21 cellular contexts compared by ENCODE assay signal in genomic region chr2:134682726-134683125, GRCh38. TPM values are rescaled to one million over a fixed set of nuclear protein-coding genes. Genes with fewer than 3 reads are reported as not detected.
DNase-seq lines count a peak whose midpoint lies in the region; ATAC-seq and TF ChIP-seq lines count a peak whose summit lies in the region.
"Had no signal": no experiment of that assay in that cellular context is flagged by ENCODE, and none has a peak within 500 bp of the region (broad histone marks: within the 10 kb centered on the region; RNA-seq: fewer than 3 reads in every experiment).

No MANE protein-coding gene starts in this region.

- no peaks in the 10 kb centered on the region for H3K27me3 ChIP-seq in OCI-LY3 (ENCODE audit: low read depth, low read length)
- H3K27me3 ChIP-seq in left lung = no peaks in the 10 kb centered on the region
- H3K27me3 ChIP-seq in upper lobe of left lung = no peaks in the 10 kb centered on the region
- H3K27me3 ChIP-seq: Peyer's patch had no signal

- H3K27ac ChIP-seq in OCI-LY3 (ENCODE audit: low read length) (peak overlapping the region; percentile 68; the same call in 1 of the 2 replicates), left lung (no peak overlapping the region), upper lobe of left lung (peak overlapping the region in 1 of 4 donors; percentile 5)
- H3K27ac ChIP-seq: C4-2B, KMS-11, Peyer's patch had no signal

- H3K9me3 ChIP-seq in OCI-LY3 (ENCODE audit: insufficient read depth, low read length) (no peaks in the 10 kb centered on the region), left lung (no peaks in the 10 kb centered on the region), upper lobe of left lung (no peaks in the 10 kb centered on the region)
- H3K9me3 ChIP-seq: Peyer's patch had no signal

- peaks cover 41% of the 10 kb centered on the region for H3K4me1 ChIP-seq in OCI-LY3 (ENCODE audit: low read length)
- H3K4me1 ChIP-seq in left lung = peaks cover 4 to 10% of the 10 kb centered on the region in 2 donors
- H3K4me1 ChIP-seq in upper lobe of left lung = peaks cover 3 to 8% (median 7%) of the 10 kb centered on the region in 4 donors

- 26 to 36% methylated on average over 3 of the region's 3 CpGs for WGBS in upper lobe of left lung, 2 donors

- intact Hi-C loops in left lung (cut with DNase I) = no loop called here

- no peak for TF ChIP-seq EP300 in upper lobe of left lung (IDR thresholded peaks at IDR 0.05)

- no peak overlapping the region; the same call in 1 of the 2 replicates for H3K4me2 ChIP-seq in OCI-LY3 (ENCODE audit: low read length)
- H3K4me2 ChIP-seq: KMS-11 had no signal

- H3K9ac ChIP-seq in OCI-LY3 (ENCODE audit: low read length) = no peak overlapping the region
- H3K9ac ChIP-seq: KMS-11 had no signal

- H3K36me3 ChIP-seq in OCI-LY3 (replicated peaks; ENCODE audit: low read depth, low read length) (no peaks in the 10 kb centered on the region), left lung (no peaks in the 10 kb centered on the region), upper lobe of left lung (no peaks in the 10 kb centered on the region)
- H3K36me3 ChIP-seq: Peyer's patch had no signal

- H3K79me2 ChIP-seq in OCI-LY3 (ENCODE audit: low read length) = peaks cover 93% of the 10 kb centered on the region

- H3K4me3 ChIP-seq in OCI-LY3 (ENCODE audit: low read length) (no peak overlapping the region), cardiac fibroblast (replicated peaks in 1 of 2; ENCODE audit: low read depth in 2 of 2, low read length in 2 of 2) (no peak overlapping the region), left lung (no peak overlapping the region), upper lobe of left lung (no peak overlapping the region)
- H3K4me3 ChIP-seq: Peyer's patch had no signal

- DNase-seq in Daoy (ENCODE audit: low read depth) (peak; percentile 33), cardiac fibroblast (ENCODE audit: low read depth in 2 of 2) (peak; percentile 24 to 27), left lung (no peak), upper lobe of left lung (no peak), AG08396 (ENCODE audit: low spot score) (no peak)
- DNase-seq in stimulated activated CD4-positive, alpha-beta T cell treated with anti-CD3 and anti-CD28 coated beads, Interleukin-4, amount 100 ng/mL, for 24 hours = no peak
- no peak for DNase-seq in stimulated activated CD4-positive, alpha-beta T cell treated with anti-CD3 and anti-CD28 coated beads, Interleukin-12 subunit alpha, Interleukin-12 subunit beta, amount 100 ng/mL, for 4 hours
- DNase-seq: DMS 273 treated with DMSO at 0.1 percent for 48 hours, GF-D8, GOT3, NCI-H1048, NCI-H1436 treated with DMSO at 0.1 percent for 48 hours, NCI-H2081, NCI-H510A treated with DMSO at 0.1 percent for 48 hours, Peyer's patch, Right ventricle myocardium superior had no signal

- ATAC-seq in left lung (peak; percentile 23), upper lobe of left lung (ENCODE audit: low FRiP score in 2 of 2) (no peak)

- H2AFZ ChIP-seq in OCI-LY3 (ENCODE audit: low read depth, low read length) = no peak overlapping the region

- TF ChIP-seq CTCF in OCI-LY3 (IDR thresholded peaks at IDR 0.05; ENCODE audit: low read depth, low read length) = no peak
- no peak for TF ChIP-seq CTCF in cardiac fibroblast (IDR thresholded peaks at IDR 0.05; ENCODE audit: low read depth, low read length)
- no peak for TF ChIP-seq CTCF in left lung (IDR thresholded peaks at IDR 0.05)
- TF ChIP-seq CTCF in upper lobe of left lung (IDR thresholded peaks at IDR 0.05) = no peak

- peaks cover 52% of the 10 kb centered on the region for H4K20me1 ChIP-seq in OCI-LY3 (ENCODE audit: insufficient read depth, low read length)

- no peak for TF ChIP-seq POLR2A in upper lobe of left lung (IDR thresholded peaks at IDR 0.05)

RNA-seq across cellular contexts. Expression of gene TMEM163, which starts 36.1 kb away (rescaled TPM):
- 0.09 and 0.34 TPM in 2 replicates for total RNA-seq in Daoy (2014; rRNA removed; shearing (Covaris generic))
- total RNA-seq in left lung (10 to 100 TPM; 23.2 to 48.4 TPM), upper lobe of left lung (10 to 100 TPM; 19.3 to 71.6 (median 26.7) TPM)
- total RNA-seq: A673, MCF 10A had no signal

Comparison
In these comparisons a context has a peak if more than half of its experiments do, and no peak if none do; other contexts are left out.
1. DNase-seq: peak in Daoy (single experiment) and cardiac fibroblast (2 of 2); none in left lung (0 of 2), stimulated activated CD4-positive, alpha-beta T cell treated with anti-CD3 and anti-CD28 coated beads, Interleukin-4, amount 100 ng/mL, for 24 hours (single experiment), stimulated activated CD4-positive, alpha-beta T cell treated with anti-CD3 and anti-CD28 coated beads, Interleukin-12 subunit alpha, Interleukin-12 subunit beta, amount 100 ng/mL, for 4 hours (single experiment), upper lobe of left lung (0 of 2) and AG08396 (single experiment).
2. RNA of gene TMEM163, which starts 36.1 kb away (total RNA-seq): 23.2 to 48.4 TPM in left lung and 19.3 to 71.6 TPM in upper lobe of left lung; 0.09 to 0.34 TPM in Daoy; every median in the first group is over 10 times any median in the second.